Comparison of ENCODE assay signal across 9 cellular contexts in genomic region chr12:111367661-111368221, GRCh38. TPM values are rescaled to one million over a fixed set of nuclear protein-coding genes. Genes with fewer than 3 reads are reported as not detected.
A peak's percentile ranks its signal among the peaks of the same experiment; 100 is the strongest.
DNase-seq lines count a peak whose midpoint lies in the region; ATAC-seq, FAIRE-seq and TF ChIP-seq lines count a peak whose summit lies in the region.
"Had no signal": no experiment of that assay in that cellular context is flagged by ENCODE, and none has a peak within 500 bp of the region (broad histone marks: within the 10 kb centered on the region; RNA-seq: fewer than 3 reads in every experiment).

No MANE protein-coding gene starts in this region.

- H3K9me1 ChIP-seq in endothelial cell of umbilical vein (replicated peaks; ENCODE audit: control insufficient read depth, extremely low read depth, insufficient read depth, low read length): no peaks in the 10 kb centered on the region

- FAIRE-seq in endothelial cell of umbilical vein (lab: Jason Lieb, UNC): peak; percentile 87
- FAIRE-seq: GM18507 had no signal

- peak overlapping the region; percentile 71; the same call in 1 of the 2 replicates for H3K9ac ChIP-seq in PC-3 (ENCODE audit: low read length)
- peak overlapping the region; percentile 88 for H3K9ac ChIP-seq in endothelial cell of umbilical vein (replicated peaks; ENCODE audit: extremely low read depth, insufficient read depth, low read length)

- peaks cover 19 to 21% of the 10 kb centered on the region in 2 donors for H3K4me1 Mint-ChIP-seq in natural killer cell treated with Interleukin-12 subunit alpha and Interleukin-12 subunit beta and Interleukin-15 and Interleukin-18, amount 100 ng/mL, for 72 hours (ENCODE audit: low read depth in 2 of 2)

- H3K9me3 Mint-ChIP-seq in natural killer cell treated with Interleukin-12 subunit alpha and Interleukin-12 subunit beta and Interleukin-15 and Interleukin-18, amount 100 ng/mL, for 72 hours: no peaks in the 10 kb centered on the region

- no peak for DNase-seq in BJ (ENCODE audit: low read depth)
- DNase-seq in PC-3: peak; percentile 9
- DNase-seq in endothelial cell of umbilical vein (ENCODE audit: low read depth, low spot score): peak; percentile 67
- no peak for DNase-seq in natural killer cell treated with Interleukin-12 subunit alpha and Interleukin-12 subunit beta and Interleukin-15 and Interleukin-18, amount 100 ng/mL, for 72 hours (ENCODE audit: low spot score)
- no peak for DNase-seq in iPS-NIHi7 (ENCODE audit: extremely low spot score)
- no peak for DNase-seq in NCI-H748 (lab: John Stamatoyannopoulos, UW; ENCODE audit: unreplicated experiment)

- H3K9me2 ChIP-seq in PC-3 (replicated peaks; ENCODE audit: low read length): no peaks in the 10 kb centered on the region

- H3K27ac ChIP-seq in PC-3 (ENCODE audit: low read length) (no peak overlapping the region), endothelial cell of umbilical vein (ENCODE audit: insufficient read depth, low read depth, low read length) (peak overlapping the region; percentile 57)

- H3K4me3 Mint-ChIP-seq in natural killer cell treated with Interleukin-12 subunit alpha and Interleukin-12 subunit beta and Interleukin-15 and Interleukin-18, amount 100 ng/mL, for 72 hours: peak overlapping the region; percentile 48

- H4K20me1 ChIP-seq in PC-3 (ENCODE audit: low read length) (no peaks in the 10 kb centered on the region), endothelial cell of umbilical vein (replicated peaks; ENCODE audit: control insufficient read depth, extremely low read depth, insufficient read depth, low read length) (no peaks in the 10 kb centered on the region)

- H3K4me1 ChIP-seq in PC-3 (ENCODE audit: insufficient read depth, low read length) (peaks cover 12% of the 10 kb centered on the region), endothelial cell of umbilical vein (ENCODE audit: control insufficient read depth, extremely low read depth, insufficient read depth, low read length) (peaks cover 28% of the 10 kb centered on the region)

- ATAC-seq in PC-3 (peak; percentile 10; the same call in 1 of the 2 replicates), HG02852 (IDR thresholded peaks at IDR 0.05; ENCODE audit: unreplicated experiment) (no peak), GM21786 (IDR thresholded peaks at IDR 0.05; ENCODE audit: unreplicated experiment) (no peak)
- no peak for ATAC-seq in natural killer cell treated with Interleukin-12 subunit alpha and Interleukin-12 subunit beta and Interleukin-15 and Interleukin-18, amount 100 ng/mL, for 72 hours

- dilution Hi-C loops in endothelial cell of umbilical vein (cut with MboI; ENCODE audit: extremely low pct_ligation_motif_present, low sequenced_read_pairs): no loop called here

- TSS peak; percentile 43 for BruUV-seq in PC-3 (replicated peaks; lab: Mats Ljungman, UMichigan)
- no TSS peak for BruUV-seq in endothelial cell of umbilical vein (replicated peaks; lab: Mats Ljungman, UMichigan)

- peak overlapping the region; percentile 89 for H3K4me3 ChIP-seq in BJ (ENCODE audit: low read depth, low read length)
- peak overlapping the region; percentile 81 for H3K4me3 ChIP-seq in PC-3 (ENCODE audit: low read length)
- H3K4me3 ChIP-seq in endothelial cell of umbilical vein (replicated peaks in 1 of 3; ENCODE audit: insufficient read depth in 1 of 3, low read depth in 1 of 3, low read length in 3 of 3): peak overlapping the region; percentile 79 to 94 (median 87)

- H3K36me3 ChIP-seq in BJ (ENCODE audit: control insufficient read depth, insufficient read depth, low read length): peaks cover 4% of the 10 kb centered on the region; the same call in 1 of the 2 replicates
- 0 out of 2 replicates have a peak, but pooled peaks cover 2% of the 10 kb centered on the region for H3K36me3 ChIP-seq in PC-3 (ENCODE audit: low read depth, low read length)
- peaks cover 2 to 8% of the 10 kb centered on the region in 2 experiments for H3K36me3 ChIP-seq in endothelial cell of umbilical vein (ENCODE audit: control insufficient read depth in 2 of 2, extremely low read depth in 1 of 2, insufficient read depth in 2 of 2, low read length in 2 of 2)

- no peak for TF ChIP-seq CTCF in BJ (IDR thresholded peaks at IDR 0.05; ENCODE audit: insufficient read depth, low read depth, low read length)
- no peak for TF ChIP-seq CTCF in PC-3 (conservative IDR thresholded peaks at IDR 0.05; ENCODE audit: low read depth, low read length)
- no peak for TF ChIP-seq CTCF in endothelial cell of umbilical vein (IDR thresholded peaks at IDR 0.05; ENCODE audit: extremely low read depth in 1 of 2, insufficient read depth in 1 of 2, low read depth in 1 of 2, low read length in 2 of 2)

- H3K27ac Mint-ChIP-seq in natural killer cell treated with Interleukin-12 subunit alpha and Interleukin-12 subunit beta and Interleukin-15 and Interleukin-18, amount 100 ng/mL, for 72 hours: no peak overlapping the region

- intact Hi-C loops in PC-3 (cut with micrococcal nuclease): no loop called here
- intact Hi-C loops in endothelial cell of umbilical vein (cut with micrococcal nuclease): loop anchor here (2.0 kb wide), 1 partner anchor 29 kb away; no protein-coding TSS in a partner anchor

- H3K36me3 Mint-ChIP-seq in natural killer cell treated with Interleukin-12 subunit alpha and Interleukin-12 subunit beta and Interleukin-15 and Interleukin-18, amount 100 ng/mL, for 72 hours: no peaks in the 10 kb centered on the region

- H2AFZ ChIP-seq in PC-3 (ENCODE audit: low read length): peak overlapping the region; percentile 94
- peak overlapping the region; percentile 75 for H2AFZ ChIP-seq in endothelial cell of umbilical vein (ENCODE audit: low read depth, low read length)

- TF ChIP-seq POLR2A in endothelial cell of umbilical vein (IDR thresholded peaks at IDR 0.05; ENCODE audit: low read depth, low read length): no peak

- no peaks in the 10 kb centered on the region for H3K9me3 ChIP-seq in PC-3 (ENCODE audit: low read length)
- no peaks in the 10 kb centered on the region for H3K9me3 ChIP-seq in endothelial cell of umbilical vein (replicated peaks; ENCODE audit: control insufficient read depth, insufficient read depth, low read length)

- H3K27me3 ChIP-seq in BJ (ENCODE audit: control insufficient read depth, insufficient read depth, low read length) (no peaks in the 10 kb centered on the region), PC-3 (ENCODE audit: low read length) (no peaks in the 10 kb centered on the region), endothelial cell of umbilical vein (ENCODE audit: control insufficient read depth in 2 of 2, insufficient read depth in 2 of 2, low read length in 2 of 2) (no peaks in the 10 kb centered on the region)

- H3K79me2 ChIP-seq in PC-3 (ENCODE audit: low read length) (peaks cover 10% of the 10 kb centered on the region; the same call in 1 of the 2 replicates), endothelial cell of umbilical vein (ENCODE audit: control insufficient read depth, insufficient read depth, low read length) (peaks cover 11% of the 10 kb centered on the region)

- POLR2A ChIA-PET in BJ (lab: Charles Lee): no interaction called here
- POLR2A ChIA-PET in PC-3 (lab: Charles Lee; ENCODE audit: unreplicated experiment): interaction anchor here (0.6 kb wide), 1 partner anchor 29 kb away, joined by 17 read pairs; no protein-coding TSS in a partner anchor
- POLR2A ChIA-PET in endothelial cell of umbilical vein (lab: Charles Lee): no interaction called here

- no peaks in the 10 kb centered on the region for H3K27me3 Mint-ChIP-seq in natural killer cell treated with Interleukin-12 subunit alpha and Interleukin-12 subunit beta and Interleukin-15 and Interleukin-18, amount 100 ng/mL, for 72 hours

- H3K4me2 ChIP-seq in PC-3 (ENCODE audit: low read length) (peak overlapping the region; percentile 99), endothelial cell of umbilical vein (ENCODE audit: insufficient read depth, low read length) (peak overlapping the region; percentile 97)

- CTCF ChIA-PET in BJ (lab: Yijun Ruan, JAX) (interaction anchor here (0.7 to 3.5 kb wide), 4 partner anchors 12 to 83 kb away, joined by 3 to 11 read pairs (median 4); no protein-coding TSS in a partner anchor), PC-3 (lab: Charles Lee) (interaction anchor here (0.6 kb wide), 1 partner anchor 68 kb away, joined by 3 read pairs; no protein-coding TSS in a partner anchor), endothelial cell of umbilical vein (lab: Charles Lee) (interaction anchor here (0.8 to 3.0 kb wide), 10 partner anchors 9 to 162 kb away, joined by 3 to 31 read pairs (median 4); no protein-coding TSS in a partner anchor)

- no peaks in the 10 kb centered on the region for H3F3A ChIP-seq in PC-3 (ENCODE audit: low read length, unreplicated experiment)

TF ChIP-seq in endothelial cell of umbilical vein, 7 proteins besides CTCF, POLR2A, EP300 and RAD21 (continues in another document):
- peak; percentile 38 for TF ChIP-seq POLR2AphosphoS5 (IDR thresholded peaks at IDR 0.05; ENCODE audit: insufficient read depth, low read depth, low read length)

RNA-seq across cellular contexts. Expression of gene PHETA1, which starts 1.2 kb away (rescaled TPM):
- polyA plus RNA-seq in BJ (2011; rRNA removed) (2.6 and 5.3 TPM in 2 replicates), endothelial cell of umbilical vein (10.6 and 12.8 TPM in 2 replicates)
- polyA minus RNA-seq in BJ (2011; rRNA and poly(A)+ RNA removed): 2.1 and 2.2 TPM in 2 replicates
- total RNA-seq in PC-3 (2014; rRNA removed) (18.6 and 22.8 TPM in 2 replicates), endothelial cell of umbilical vein (12.9 and 20.0 TPM in 2 replicates)
- polyA plus RNA-seq in endothelial cell of umbilical vein (2011; cell fraction: cytosol; rRNA removed): 7.5 and 11.3 TPM in 2 replicates
- polyA plus RNA-seq in endothelial cell of umbilical vein (2011; cell fraction: nucleus; rRNA removed): 10.4 and 13.9 TPM in 2 replicates
- polyA plus RNA-seq in endothelial cell of umbilical vein (2012): 12.6 and 16.8 TPM in 2 replicates
- 4.4 and 6.7 TPM in 2 replicates for polyA minus RNA-seq in endothelial cell of umbilical vein
- polyA minus RNA-seq in endothelial cell of umbilical vein (2011; cell fraction: cytosol; rRNA and poly(A)+ RNA removed): 1.8 TPM
- 2.5 and 6.5 TPM in 2 replicates for polyA minus RNA-seq in endothelial cell of umbilical vein (2011; cell fraction: nucleus; rRNA and poly(A)+ RNA removed)
- total RNA-seq in natural killer cell treated with Interleukin-12 subunit alpha and Interleukin-12 subunit beta and Interleukin-15 and Interleukin-18, amount 100 ng/mL, for 72 hours: 1 to 10 TPM; 2.1 to 2.2 TPM

RNA-seq across cellular contexts. Expression of gene SH2B3, which starts 38.0 kb away (rescaled TPM):
- 19.4 and 20.2 TPM in 2 replicates for polyA plus RNA-seq in BJ (2011; rRNA removed)
- 15.5 and 19.6 TPM in 2 replicates for polyA minus RNA-seq in BJ (2011; rRNA and poly(A)+ RNA removed)
- total RNA-seq in PC-3 (2014; rRNA removed): 12.9 and 34.6 TPM in 2 replicates
- total RNA-seq in endothelial cell of umbilical vein: 97.9 and 111 TPM in 2 replicates
- polyA plus RNA-seq in endothelial cell of umbilical vein: 63.1 and 69.7 TPM in 2 replicates
- 74.6 and 75.9 TPM in 2 replicates for polyA plus RNA-seq in endothelial cell of umbilical vein (2011; cell fraction: cytosol; rRNA removed)
- polyA plus RNA-seq in endothelial cell of umbilical vein (2011; cell fraction: nucleus; rRNA removed): 53.9 and 63.7 TPM in 2 replicates
- 51.2 and 67.6 TPM in 2 replicates for polyA plus RNA-seq in endothelial cell of umbilical vein (2012)
- 59.8 and 60.1 TPM in 2 replicates for polyA minus RNA-seq in endothelial cell of umbilical vein
- 3.2 TPM for polyA minus RNA-seq in endothelial cell of umbilical vein (2011; cell fraction: cytosol; rRNA and poly(A)+ RNA removed)
- polyA minus RNA-seq in endothelial cell of umbilical vein (2011; cell fraction: nucleus; rRNA and poly(A)+ RNA removed): 27.6 and 29.2 TPM in 2 replicates
- 10 to 100 TPM in 1 of 2 donors, 1 to 10 TPM in 1; 10.0 to 12.2 TPM for total RNA-seq in natural killer cell treated with Interleukin-12 subunit alpha and Interleukin-12 subunit beta and Interleukin-15 and Interleukin-18, amount 100 ng/mL, for 72 hours

Comparison
In these comparisons a context has a peak if more than half of its experiments do, and no peak if none do; other contexts are left out.
1. DNase-seq: peak in PC-3 (single experiment) and endothelial cell of umbilical vein (single experiment); none in BJ (single experiment), natural killer cell treated with Interleukin-12 subunit alpha and Interleukin-12 subunit beta and Interleukin-15 and Interleukin-18, amount 100 ng/mL, for 72 hours (single experiment), iPS-NIHi7 (single experiment) and NCI-H748 (single experiment).
2. Peak in every context shown above with its lines, with median percentiles within 50 percentile points of each other: H3K4me3 ChIP-seq.